Comparison of ENCODE assay signal across 1 cellular context in the genomic region with DNA sequence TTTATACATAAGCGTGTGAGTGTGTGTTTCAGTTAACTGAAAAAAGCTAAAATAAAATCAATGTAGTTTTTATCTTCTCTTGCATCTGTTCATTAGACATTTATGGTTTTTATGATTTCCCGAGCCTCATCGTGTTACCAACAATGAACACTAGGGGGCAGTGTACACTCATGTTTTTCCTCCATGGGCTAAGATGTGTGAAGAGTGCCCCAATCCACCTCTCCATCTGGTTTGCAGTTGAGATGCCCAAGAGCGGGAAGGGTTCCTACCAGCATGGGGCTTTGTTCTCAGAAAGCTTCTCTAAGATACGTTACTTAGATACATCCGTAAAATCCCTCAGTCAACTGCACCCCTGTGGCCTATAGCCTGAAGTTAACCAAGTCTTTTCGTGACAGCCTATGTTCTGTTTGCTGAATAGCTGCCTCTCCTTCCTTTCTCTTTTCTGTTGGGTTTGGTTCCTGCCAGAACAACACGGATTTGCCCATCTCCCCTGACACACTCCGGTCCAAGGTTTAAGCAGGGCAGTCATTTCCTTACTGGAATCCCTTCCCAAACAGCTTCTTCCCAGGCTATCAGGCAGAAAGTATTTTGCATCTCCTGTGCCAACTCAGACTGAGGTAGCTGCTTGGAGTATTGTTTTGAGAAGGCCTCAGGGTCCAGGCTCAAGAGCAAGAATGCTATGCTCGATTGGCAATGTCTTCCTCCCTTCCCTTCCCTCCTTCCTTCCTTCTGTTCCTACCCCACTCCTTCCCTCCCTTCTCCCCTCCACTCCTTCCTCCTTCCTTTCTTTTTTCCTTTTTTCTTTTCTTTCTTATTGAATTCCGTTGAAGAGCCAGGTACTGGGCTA.
TF ChIP-seq lines count a peak whose summit lies in the region.

No MANE protein-coding gene starts in this region.

TF ChIP-seq in HCT116, 20 proteins besides CTCF, POLR2A, EP300 and RAD21 (continued from another document):
- TF ChIP-seq, protein P1, sequence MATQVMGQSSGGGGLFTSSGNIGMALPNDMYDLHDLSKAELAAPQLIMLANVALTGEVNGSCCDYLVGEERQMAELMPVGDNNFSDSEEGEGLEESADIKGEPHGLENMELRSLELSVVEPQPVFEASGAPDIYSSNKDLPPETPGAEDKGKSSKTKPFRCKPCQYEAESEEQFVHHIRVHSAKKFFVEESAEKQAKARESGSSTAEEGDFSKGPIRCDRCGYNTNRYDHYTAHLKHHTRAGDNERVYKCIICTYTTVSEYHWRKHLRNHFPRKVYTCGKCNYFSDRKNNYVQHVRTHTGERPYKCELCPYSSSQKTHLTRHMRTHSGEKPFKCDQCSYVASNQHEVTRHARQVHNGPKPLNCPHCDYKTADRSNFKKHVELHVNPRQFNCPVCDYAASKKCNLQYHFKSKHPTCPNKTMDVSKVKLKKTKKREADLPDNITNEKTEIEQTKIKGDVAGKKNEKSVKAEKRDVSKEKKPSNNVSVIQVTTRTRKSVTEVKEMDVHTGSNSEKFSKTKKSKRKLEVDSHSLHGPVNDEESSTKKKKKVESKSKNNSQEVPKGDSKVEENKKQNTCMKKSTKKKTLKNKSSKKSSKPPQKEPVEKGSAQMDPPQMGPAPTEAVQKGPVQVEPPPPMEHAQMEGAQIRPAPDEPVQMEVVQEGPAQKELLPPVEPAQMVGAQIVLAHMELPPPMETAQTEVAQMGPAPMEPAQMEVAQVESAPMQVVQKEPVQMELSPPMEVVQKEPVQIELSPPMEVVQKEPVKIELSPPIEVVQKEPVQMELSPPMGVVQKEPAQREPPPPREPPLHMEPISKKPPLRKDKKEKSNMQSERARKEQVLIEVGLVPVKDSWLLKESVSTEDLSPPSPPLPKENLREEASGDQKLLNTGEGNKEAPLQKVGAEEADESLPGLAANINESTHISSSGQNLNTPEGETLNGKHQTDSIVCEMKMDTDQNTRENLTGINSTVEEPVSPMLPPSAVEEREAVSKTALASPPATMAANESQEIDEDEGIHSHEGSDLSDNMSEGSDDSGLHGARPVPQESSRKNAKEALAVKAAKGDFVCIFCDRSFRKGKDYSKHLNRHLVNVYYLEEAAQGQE (IDR thresholded peaks at IDR 0.05; ENCODE audit: low read depth) = no peak
- TF ChIP-seq ELF1 (IDR thresholded peaks at IDR 0.05; ENCODE audit: borderline replicate concordance, low read depth) (no peak), SIN3A (IDR thresholded peaks at IDR 0.05; ENCODE audit: low read depth) (no peak), EGR1 (IDR thresholded peaks at IDR 0.05; ENCODE audit: low read depth) (no peak), ZFX (IDR thresholded peaks at IDR 0.05) (no peak)
- TF ChIP-seq, protein P2, sequence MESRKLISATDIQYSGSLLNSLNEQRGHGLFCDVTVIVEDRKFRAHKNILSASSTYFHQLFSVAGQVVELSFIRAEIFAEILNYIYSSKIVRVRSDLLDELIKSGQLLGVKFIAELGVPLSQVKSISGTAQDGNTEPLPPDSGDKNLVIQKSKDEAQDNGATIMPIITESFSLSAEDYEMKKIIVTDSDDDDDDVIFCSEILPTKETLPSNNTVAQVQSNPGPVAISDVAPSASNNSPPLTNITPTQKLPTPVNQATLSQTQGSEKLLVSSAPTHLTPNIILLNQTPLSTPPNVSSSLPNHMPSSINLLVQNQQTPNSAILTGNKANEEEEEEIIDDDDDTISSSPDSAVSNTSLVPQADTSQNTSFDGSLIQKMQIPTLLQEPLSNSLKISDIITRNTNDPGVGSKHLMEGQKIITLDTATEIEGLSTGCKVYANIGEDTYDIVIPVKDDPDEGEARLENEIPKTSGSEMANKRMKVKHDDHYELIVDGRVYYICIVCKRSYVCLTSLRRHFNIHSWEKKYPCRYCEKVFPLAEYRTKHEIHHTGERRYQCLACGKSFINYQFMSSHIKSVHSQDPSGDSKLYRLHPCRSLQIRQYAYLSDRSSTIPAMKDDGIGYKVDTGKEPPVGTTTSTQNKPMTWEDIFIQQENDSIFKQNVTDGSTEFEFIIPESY (IDR thresholded peaks at IDR 0.05; ENCODE audit: extremely low read depth, insufficient replicate concordance, low read length) = no peak
- TF ChIP-seq, protein P3, sequence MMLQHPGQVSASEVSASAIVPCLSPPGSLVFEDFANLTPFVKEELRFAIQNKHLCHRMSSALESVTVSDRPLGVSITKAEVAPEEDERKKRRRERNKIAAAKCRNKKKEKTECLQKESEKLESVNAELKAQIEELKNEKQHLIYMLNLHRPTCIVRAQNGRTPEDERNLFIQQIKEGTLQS (IDR thresholded peaks at IDR 0.05) = no peak
